Comparison of ENCODE assay signal across 30 cellular contexts in genomic region chr20:44079291-44079690, GRCh38.
DNase-seq lines count a peak whose midpoint lies in the region; ATAC-seq, FAIRE-seq and TF ChIP-seq lines count a peak whose summit lies in the region.
"Had no signal": no experiment of that assay in that cellular context is flagged by ENCODE, and none has a peak within 500 bp of the region (broad histone marks: within the 10 kb centered on the region; RNA-seq: fewer than 3 reads in every experiment).

No MANE protein-coding gene starts in this region.

- no peaks in the 10 kb centered on the region for H3K9me3 ChIP-seq in K562 (replicated peaks; ENCODE audit: control insufficient read depth, insufficient read depth, low read depth, low read length)
- H3K9me3 ChIP-seq in SJCRH30 (replicated peaks), result no peaks in the 10 kb centered on the region
- H3K9me3 ChIP-seq: gastrocnemius medialis, left lung, testis had no signal

- peaks cover 19 to 46% (median 33%) of the 10 kb centered on the region in 4 donors for H3K4me1 Mint-ChIP-seq in naive thymus-derived CD8-positive, alpha-beta T cell

- no peak overlapping the region for H2AFZ ChIP-seq in K562 (ENCODE audit: low read depth, low read length)
- H2AFZ ChIP-seq: PC-9 had no signal

- no peak for TF ChIP-seq RAD21 in K562 (CRISPR knock-in tag; conservative IDR thresholded peaks at IDR 0.05 in 1 of 2, IDR thresholded peaks at IDR 0.05 in 1 of 2)

- no peaks in the 10 kb centered on the region for H3K27me3 Mint-ChIP-seq in naive thymus-derived CD8-positive, alpha-beta T cell
- H3K27me3 Mint-ChIP-seq: activated naive CD8-positive, alpha-beta T cell treated with anti-CD3 and anti-CD28 coated beads for 36 hours had no signal

- DNase-seq in HCEC 1CT, result peak; percentile 27
- peak; percentile 21 for DNase-seq in NB4 (ENCODE audit: low read depth)
- DNase-seq in K562 (ENCODE audit: extremely low read depth in 1 of 4, low spot score in 3 of 4), result no peak
- no peak for DNase-seq in naive thymus-derived CD8-positive, alpha-beta T cell
- DNase-seq in T-helper 1 cell, result no peak
- DNase-seq in activated CD4-positive, alpha-beta T cell treated with anti-CD3 and anti-CD28 coated beads, Interleukin-2, amount 50 U/mL, for 48 hours, result no peak
- no peak for DNase-seq in SJCRH30
- DNase-seq: activated CD4-positive, alpha-beta T cell treated with anti-CD3 and anti-CD28 coated beads for 1 hour; activated CD8-positive, alpha-beta T cell treated with anti-CD3 and anti-CD28 coated beads, Interleukin-2, amount 10 ng/mL, durations not matched to agents 7 days and 5 days; activated naive CD8-positive, alpha-beta T cell treated with anti-CD3 and anti-CD28 coated beads for 36 hours; central memory CD4-positive, alpha-beta T cell; H7; hypothalamus; immature natural killer cell; KG1; mesendoderm; MV-4-11; NCI-H510A; NK-92 treated with Interleukin-12 subunit alpha and Interleukin-12 subunit beta, amount 100 ng/mL, for 24 hours; PC-9; SIG-M5; stimulated activated naive CD8-positive, alpha-beta T cell treated with anti-CD3 and anti-CD28 coated beads, Interleukin-15, Interleukin-2, amounts not matched to agents 100 U/mL and 50 U/mL, for 24 hours; testis had no signal

- TF ChIP-seq CTCF in NB4 (IDR thresholded peaks at IDR 0.05; ENCODE audit: low read depth, low read length), result no peak
- no peak for TF ChIP-seq CTCF in K562 (IDR thresholded peaks at IDR 0.05 in 2 of 3, conservative IDR thresholded peaks at IDR 0.05 in 1 of 3; ENCODE audit: insufficient read depth in 2 of 3, low read depth in 1 of 3, low read length in 3 of 3)

- H3K9me1 ChIP-seq in K562 (ENCODE audit: control insufficient read depth, insufficient read depth, low read length), result no peaks in the 10 kb centered on the region

- WGBS in K562 (ENCODE audit: insufficient coverage, low coverage, missing lambda C conversion rate), result 2% methylated on average over 9 of the region's 10 CpGs

- no peaks in the 10 kb centered on the region for H3K36me3 Mint-ChIP-seq in naive thymus-derived CD8-positive, alpha-beta T cell
- H3K36me3 Mint-ChIP-seq: activated naive CD8-positive, alpha-beta T cell treated with anti-CD3 and anti-CD28 coated beads for 36 hours; CD14-positive monocyte; immature natural killer cell had no signal

- no peaks in the 10 kb centered on the region for H3K36me3 ChIP-seq in K562 (ENCODE audit: control insufficient read depth, insufficient read depth, low read length)
- no peaks in the 10 kb centered on the region for H3K36me3 ChIP-seq in SJCRH30
- H3K36me3 ChIP-seq: gastrocnemius medialis, left lung had no signal

- H4K20me1 ChIP-seq in K562 (replicated peaks; ENCODE audit: control insufficient read depth, insufficient read depth, low read length), result peaks cover 6% of the 10 kb centered on the region; the same call in 1 of the 2 replicates

- TF ChIP-seq POLR2A in NB4 (IDR thresholded peaks at IDR 0.05; ENCODE audit: extremely low read depth, insufficient read length) (no peak), K562 (conservative IDR thresholded peaks at IDR 0.05) (no peak)

- peaks cover 16 to 46% of the 10 kb centered on the region in 2 experiments for H3K27me3 ChIP-seq in K562 (ENCODE audit: control insufficient read depth in 2 of 2, insufficient read depth in 2 of 2, low read length in 2 of 2)
- no peaks in the 10 kb centered on the region for H3K27me3 ChIP-seq in SJCRH30
- H3K27me3 ChIP-seq: gastrocnemius medialis, left lung, testis had no signal

- H3K79me2 ChIP-seq in K562 (ENCODE audit: control insufficient read depth, insufficient read depth, low read length), result no peaks in the 10 kb centered on the region

- no peaks in the 10 kb centered on the region for H3K9me3 Mint-ChIP-seq in naive thymus-derived CD8-positive, alpha-beta T cell
- H3K9me3 Mint-ChIP-seq: activated naive CD8-positive, alpha-beta T cell treated with anti-CD3 and anti-CD28 coated beads for 36 hours; activated T-helper 2 cell treated with anti-CD3 and anti-CD28 coated beads, Interferon-gamma antibody, Interleukin-2, Interleukin-4, amounts not matched to agents 10 μg/mL and 5 μg/mL and 100 μg/mL, durations not matched to agents 14 hours and 24 hours and 36 hours; immature natural killer cell had no signal

- H3K4me2 ChIP-seq in K562 (ENCODE audit: insufficient read depth, low read length), result no peak overlapping the region
- H3K4me2 ChIP-seq: PC-9 had no signal

- CTCF ChIA-PET in K562 (lab: Yijun Ruan, JAX; ENCODE audit: low intra/inter-chr PET ratio), result interaction anchor here (1.3 to 3.2 kb wide), 3 partner anchors 154 to 630 kb away, joined by 5 to 28 read pairs (median 12); no protein-coding TSS in a partner anchor

- in situ Hi-C loops in K562 (cut with MboI), result no loop called here

- no peak for TF ChIP-seq EP300 in K562 (IDR thresholded peaks at IDR 0.05; ENCODE audit: low read length)

- POLR2A ChIA-PET in K562 (lab: Yijun Ruan, JAX), result no interaction called here
- POLR2A ChIA-PET in naive thymus-derived CD8-positive, alpha-beta T cell (lab: Charles Lee), result interaction anchor here (4.9 to 5.1 kb wide), 2 partner anchors 11 to 21 kb away, joined by 39 to 42 read pairs; no protein-coding TSS in a partner anchor

- H3K9ac ChIP-seq in K562 (ENCODE audit: insufficient read depth in 1 of 2, low read depth in 2 of 2, low read length in 2 of 2), result no peak overlapping the region

- no TSS peak for BruUV-seq in K562 (replicated peaks; lab: Mats Ljungman, UMichigan)

- H3K4me3 ChIP-seq in NB4 (ENCODE audit: low read depth, low read length) (no peak overlapping the region), K562 (no peak overlapping the region), SJCRH30 (no peak overlapping the region)
- H3K4me3 ChIP-seq: gastrocnemius medialis, left lung, PC-9, testis had no signal

- H3K27ac ChIP-seq in K562 (ENCODE audit: extremely low read depth, low read depth, low read length) (no peak overlapping the region), SJCRH30 (no peak overlapping the region)
- H3K27ac ChIP-seq: gastrocnemius medialis, left lung, PC-9, testis had no signal

- ATAC-seq in K562 (no peak), GM21528 (IDR thresholded peaks at IDR 0.05; ENCODE audit: low FRiP score, unreplicated experiment) (no peak)
- no peak for ATAC-seq in naive thymus-derived CD8-positive, alpha-beta T cell
- ATAC-seq: activated CD8-positive, alpha-beta T cell treated with anti-CD3 and anti-CD28 coated beads, Interleukin-2, amount 10 ng/mL, durations not matched to agents 7 days and 5 days; gastrocnemius medialis; left lung; stimulated activated naive CD8-positive, alpha-beta T cell treated with anti-CD3 and anti-CD28 coated beads, Interleukin-15, Interleukin-2, amounts not matched to agents 100 U/mL and 50 U/mL, for 24 hours had no signal

- no peak overlapping the region for H3K4me3 Mint-ChIP-seq in naive thymus-derived CD8-positive, alpha-beta T cell
- H3K4me3 Mint-ChIP-seq: activated CD8-positive, alpha-beta T cell treated with anti-CD3 and anti-CD28 coated beads, Interleukin-2, amount 10 ng/mL, durations not matched to agents 7 days and 5 days; activated naive CD8-positive, alpha-beta T cell treated with anti-CD3 and anti-CD28 coated beads for 36 hours; CD14-positive monocyte; immature natural killer cell had no signal

- peak overlapping the region in 7 of 10 donors; percentile 19 to 93 (median 80) for H3K27ac Mint-ChIP-seq in naive thymus-derived CD8-positive, alpha-beta T cell
- H3K27ac Mint-ChIP-seq: activated CD8-positive, alpha-beta T cell treated with anti-CD3 and anti-CD28 coated beads, Interleukin-2, amount 10 ng/mL, durations not matched to agents 7 days and 5 days; activated naive CD8-positive, alpha-beta T cell treated with anti-CD3 and anti-CD28 coated beads for 36 hours; activated T-helper 2 cell treated with anti-CD3 and anti-CD28 coated beads, Interferon-gamma antibody, Interleukin-2, Interleukin-4, amounts not matched to agents 10 μg/mL and 5 μg/mL and 100 μg/mL, durations not matched to agents 14 hours and 24 hours and 36 hours had no signal

- intact Hi-C loops in K562 (cut with micrococcal nuclease), result no loop called here

- H3K4me1 ChIP-seq in K562 (replicated peaks in 1 of 2; ENCODE audit: control insufficient read depth in 2 of 2, insufficient read depth in 2 of 2, low read length in 2 of 2), result no peaks in the 10 kb centered on the region
- H3K4me1 ChIP-seq in SJCRH30, result peaks cover 9% of the 10 kb centered on the region
- H3K4me1 ChIP-seq: testis had no signal

- FAIRE-seq in K562 (lab: Jason Lieb, UNC), result no peak
- FAIRE-seq: endometrium, TTC549 had no signal

TF ChIP-seq in K562, 482 proteins besides CTCF, POLR2A, EP300 and RAD21 (continues in another document):
- TF ChIP-seq BRF1 (IDR thresholded peaks at IDR 0.05; ENCODE audit: borderline replicate concordance, extremely low read depth, insufficient read length), result no peak
- TF ChIP-seq RBBP5 (IDR thresholded peaks at IDR 0.05; ENCODE audit: borderline replicate concordance, insufficient read depth, low read length, poor library complexity, severe bottlenecking), result no peak
- no peak for TF ChIP-seq MBD2 (IDR thresholded peaks at IDR 0.05; ENCODE audit: borderline replicate concordance, low read depth)
- TF ChIP-seq, protein P1, sequence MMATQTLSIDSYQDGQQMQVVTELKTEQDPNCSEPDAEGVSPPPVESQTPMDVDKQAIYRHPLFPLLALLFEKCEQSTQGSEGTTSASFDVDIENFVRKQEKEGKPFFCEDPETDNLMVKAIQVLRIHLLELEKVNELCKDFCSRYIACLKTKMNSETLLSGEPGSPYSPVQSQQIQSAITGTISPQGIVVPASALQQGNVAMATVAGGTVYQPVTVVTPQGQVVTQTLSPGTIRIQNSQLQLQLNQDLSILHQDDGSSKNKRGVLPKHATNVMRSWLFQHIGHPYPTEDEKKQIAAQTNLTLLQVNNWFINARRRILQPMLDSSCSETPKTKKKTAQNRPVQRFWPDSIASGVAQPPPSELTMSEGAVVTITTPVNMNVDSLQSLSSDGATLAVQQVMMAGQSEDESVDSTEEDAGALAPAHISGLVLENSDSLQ (IDR thresholded peaks at IDR 0.05), result peak; percentile 71
- no peak for TF ChIP-seq ZNF583 (CRISPR knock-in tag; IDR thresholded peaks at IDR 0.05)
- no peak for TF ChIP-seq ZFP30 (CRISPR knock-in tag; IDR thresholded peaks at IDR 0.05; ENCODE audit: borderline replicate concordance)
- no peak for TF ChIP-seq SAP30 (IDR thresholded peaks at IDR 0.05; ENCODE audit: borderline replicate concordance, insufficient read depth, low read depth, low read length, poor library complexity, severe bottlenecking)
- no peak for TF ChIP-seq SIX5 (IDR thresholded peaks at IDR 0.05; ENCODE audit: borderline replicate concordance in 1 of 2, insufficient read depth in 1 of 2, low read depth in 1 of 2, low read length in 2 of 2)
- TF ChIP-seq DLX4 (CRISPR knock-in tag; IDR thresholded peaks at IDR 0.05), result no peak
- TF ChIP-seq PCBP2 (IDR thresholded peaks at IDR 0.05; ENCODE audit: low read depth, low read length, poor library complexity, severe bottlenecking), result no peak

Comparison
In these comparisons a context has a peak if more than half of its experiments do, and no peak if none do; other contexts are left out.
1. DNase-seq: peak in HCEC 1CT (single experiment) and NB4 (single experiment); none in K562 (0 of 4), naive thymus-derived CD8-positive, alpha-beta T cell (0 of 10), T-helper 1 cell (0 of 5), activated CD4-positive, alpha-beta T cell treated with anti-CD3 and anti-CD28 coated beads, Interleukin-2, amount 50 U/mL, for 48 hours (0 of 2) and SJCRH30 (0 of 2).